In genomic region chr5:66012271-66012670, GRCh38 we compare ENCODE assay signal across 18 cellular contexts.
A peak's percentile ranks its signal among the peaks of the same experiment; 100 is the strongest.
DNase-seq lines count a peak whose midpoint lies in the region; ATAC-seq and TF ChIP-seq lines count a peak whose summit lies in the region.
"Had no signal": no experiment of that assay in that cellular context is flagged by ENCODE, and none has a peak within 500 bp of the region (broad histone marks: within the 10 kb centered on the region; RNA-seq: fewer than 3 reads in every experiment).

No MANE protein-coding gene starts in this region.

- H3K9me2 ChIP-seq in MM.1S (replicated peaks; ENCODE audit: insufficient read depth, low read length) = no peaks in the 10 kb centered on the region

- no peaks in the 10 kb centered on the region for H3K9me3 ChIP-seq in MM.1S (replicated peaks; ENCODE audit: insufficient read depth, low read length)
- H3K9me3 ChIP-seq: A549, vagina had no signal

- CTCF ChIA-PET in activated naive CD4-positive, alpha-beta T cell treated with anti-CD3 and anti-CD28 coated beads, Interleukin-2, amount 10 ng/mL, durations not matched to agents 7 days and 5 days (lab: Charles Lee) = no interaction called here

- intact Hi-C loops in activated CD4-positive, alpha-beta T cell treated with anti-CD3 and anti-CD28 coated beads, Interleukin-2, amount 10 ng/mL, durations not matched to agents 24 days and 14 days (cut with micrococcal nuclease) = no loop called here

- H3K4me3 ChIP-seq in MM.1S (ENCODE audit: low read length) = no peak overlapping the region
- H3K4me3 ChIP-seq: A549, vagina had no signal

- H3K27ac ChIP-seq in MM.1S (ENCODE audit: low read length) = peak overlapping the region; percentile 34; the same call in 1 of the 2 replicates
- H3K27ac ChIP-seq: A549, HL-60, vagina had no signal

- peaks cover 34% of the 10 kb centered on the region for H3K4me1 Mint-ChIP-seq in activated naive CD4-positive, alpha-beta T cell treated with anti-CD3 and anti-CD28 coated beads, Interleukin-2, amount 10 ng/mL, durations not matched to agents 7 days and 5 days
- H3K4me1 Mint-ChIP-seq in stimulated activated memory B cell treated with anti-CD40 and anti-IgM and Interleukin-4, amounts not matched to agents 10 μg/mL and 1 μg/mL and 100 μg/mL, for 72 hours = peaks cover 41% of the 10 kb centered on the region
- H3K4me1 Mint-ChIP-seq in activated CD4-positive, alpha-beta T cell treated with anti-CD3 and anti-CD28 coated beads, Interleukin-2, amount 10 ng/mL, durations not matched to agents 24 days and 14 days = peaks cover 23% of the 10 kb centered on the region

- no peaks in the 10 kb centered on the region for H3K27me3 ChIP-seq in MM.1S (replicated peaks; ENCODE audit: insufficient read depth, low read length)
- H3K27me3 ChIP-seq: vagina had no signal

- no peaks in the 10 kb centered on the region for H3K9me3 Mint-ChIP-seq in activated naive CD4-positive, alpha-beta T cell treated with anti-CD3 and anti-CD28 coated beads, Interleukin-2, amount 10 ng/mL, durations not matched to agents 7 days and 5 days
- no peaks in the 10 kb centered on the region for H3K9me3 Mint-ChIP-seq in stimulated activated memory B cell treated with anti-CD40 and anti-IgM and Interleukin-4, amounts not matched to agents 10 μg/mL and 1 μg/mL and 100 μg/mL, for 72 hours
- H3K9me3 Mint-ChIP-seq in activated CD4-positive, alpha-beta T cell treated with anti-CD3 and anti-CD28 coated beads, Interleukin-2, amount 10 ng/mL, durations not matched to agents 24 days and 14 days = no peaks in the 10 kb centered on the region

- peaks cover 39% of the 10 kb centered on the region for H3K4me1 ChIP-seq in MM.1S (ENCODE audit: low read length)

- peaks cover 26% of the 10 kb centered on the region for H3K36me3 Mint-ChIP-seq in activated naive CD4-positive, alpha-beta T cell treated with anti-CD3 and anti-CD28 coated beads, Interleukin-2, amount 10 ng/mL, durations not matched to agents 7 days and 5 days
- H3K36me3 Mint-ChIP-seq in stimulated activated memory B cell treated with anti-CD40 and anti-IgM and Interleukin-4, amounts not matched to agents 10 μg/mL and 1 μg/mL and 100 μg/mL, for 72 hours = peaks cover 23% of the 10 kb centered on the region
- peaks cover 9% of the 10 kb centered on the region for H3K36me3 Mint-ChIP-seq in activated CD4-positive, alpha-beta T cell treated with anti-CD3 and anti-CD28 coated beads, Interleukin-2, amount 10 ng/mL, durations not matched to agents 24 days and 14 days (ENCODE audit: low read depth)

- DNase-seq in activated naive CD4-positive, alpha-beta T cell treated with anti-CD3 and anti-CD28 coated beads, Interleukin-2, amount 10 ng/mL, durations not matched to agents 7 days and 5 days = no peak
- DNase-seq in activated naive CD4-positive, alpha-beta T cell treated with anti-CD3 and anti-CD28 coated beads, Interleukin-2, amount 50 U/mL, for 16 hours = no peak
- DNase-seq in MM.1S (peak; percentile 41), NCI-H1436 treated with DMSO at 0.1 percent for 48 hours (lab: John Stamatoyannopoulos, UW) (no peak), mucosa of gallbladder (ENCODE audit: low spot score) (no peak)
- no peak for DNase-seq in activated CD4-positive, alpha-beta T cell treated with anti-CD3 and anti-CD28 coated beads, Interleukin-2, amount 10 ng/mL, durations not matched to agents 24 days and 14 days
- DNase-seq: activated T-cell treated with anti-CD3 and anti-CD28 coated beads, Interleukin-2, amount 50 U/mL, for 48 hours; islet precursor cell; Kasumi-1; NCI-H748 treated with DMSO at 0.1 percent for 48 hours; posterior cingulate gyrus; stimulated activated naive CD8-positive, alpha-beta T cell treated with anti-CD3 and anti-CD28 coated beads, Interleukin-15, amount 100 ng/mL, for 72 hours had no signal

- no peak for TF ChIP-seq CTCF in MM.1S (IDR thresholded peaks at IDR 0.05; ENCODE audit: low read length)

- peaks cover 12% of the 10 kb centered on the region for H3F3A ChIP-seq in MM.1S (ENCODE audit: insufficient read depth, low read length)

- H3K4me3 Mint-ChIP-seq in activated naive CD4-positive, alpha-beta T cell treated with anti-CD3 and anti-CD28 coated beads, Interleukin-2, amount 10 ng/mL, durations not matched to agents 7 days and 5 days = no peak overlapping the region
- H3K4me3 Mint-ChIP-seq in stimulated activated memory B cell treated with anti-CD40 and anti-IgM and Interleukin-4, amounts not matched to agents 10 μg/mL and 1 μg/mL and 100 μg/mL, for 72 hours = no peak overlapping the region
- no peak overlapping the region for H3K4me3 Mint-ChIP-seq in activated CD4-positive, alpha-beta T cell treated with anti-CD3 and anti-CD28 coated beads, Interleukin-2, amount 10 ng/mL, durations not matched to agents 24 days and 14 days
- H3K4me3 Mint-ChIP-seq: stimulated activated naive CD8-positive, alpha-beta T cell treated with anti-CD3 and anti-CD28 coated beads, Interleukin-15, amount 100 ng/mL, for 72 hours had no signal

- H3K36me3 ChIP-seq in MM.1S (replicated peaks; ENCODE audit: insufficient read depth, low read length) = no peaks in the 10 kb centered on the region; the same call in 1 of the 2 replicates
- H3K36me3 ChIP-seq: vagina had no signal

- peak; percentile 68 for ATAC-seq in GM21723 (IDR thresholded peaks at IDR 0.05; ENCODE audit: unreplicated experiment)
- no peak for ATAC-seq in stimulated activated memory B cell treated with anti-CD40 and anti-IgM and Interleukin-4, amounts not matched to agents 10 μg/mL and 1 μg/mL and 100 μg/mL, for 72 hours
- ATAC-seq: A549; activated CD4-positive, CD25-positive, alpha-beta regulatory T cell treated with anti-CD3 and anti-CD28 coated beads, Interleukin-2, amount 50 U/mL, for 24 hours; stimulated activated naive CD8-positive, alpha-beta T cell treated with anti-CD3 and anti-CD28 coated beads, Interleukin-15, amount 100 ng/mL, for 72 hours had no signal

- no peak overlapping the region for H2AFZ ChIP-seq in MM.1S (ENCODE audit: low read length)

- H3K79me2 ChIP-seq in MM.1S (ENCODE audit: low read length) = peaks cover 14% of the 10 kb centered on the region

- H4K20me1 ChIP-seq in MM.1S (ENCODE audit: insufficient read depth, low read length) = no peaks in the 10 kb centered on the region

- H3K9ac ChIP-seq in MM.1S (ENCODE audit: low read length) = no peak overlapping the region

- H3K27me3 Mint-ChIP-seq in activated naive CD4-positive, alpha-beta T cell treated with anti-CD3 and anti-CD28 coated beads, Interleukin-2, amount 10 ng/mL, durations not matched to agents 7 days and 5 days = no peaks in the 10 kb centered on the region
- H3K27me3 Mint-ChIP-seq in stimulated activated memory B cell treated with anti-CD40 and anti-IgM and Interleukin-4, amounts not matched to agents 10 μg/mL and 1 μg/mL and 100 μg/mL, for 72 hours = no peaks in the 10 kb centered on the region
- H3K27me3 Mint-ChIP-seq in activated CD4-positive, alpha-beta T cell treated with anti-CD3 and anti-CD28 coated beads, Interleukin-2, amount 10 ng/mL, durations not matched to agents 24 days and 14 days = no peaks in the 10 kb centered on the region
- H3K27me3 Mint-ChIP-seq: stimulated activated naive CD8-positive, alpha-beta T cell treated with anti-CD3 and anti-CD28 coated beads, Interleukin-15, amount 100 ng/mL, for 72 hours had no signal

- peak overlapping the region; percentile 69 for H3K27ac Mint-ChIP-seq in activated naive CD4-positive, alpha-beta T cell treated with anti-CD3 and anti-CD28 coated beads, Interleukin-2, amount 10 ng/mL, durations not matched to agents 7 days and 5 days
- H3K27ac Mint-ChIP-seq in stimulated activated memory B cell treated with anti-CD40 and anti-IgM and Interleukin-4, amounts not matched to agents 10 μg/mL and 1 μg/mL and 100 μg/mL, for 72 hours = peak overlapping the region; percentile 79
- no peak overlapping the region for H3K27ac Mint-ChIP-seq in activated CD4-positive, alpha-beta T cell treated with anti-CD3 and anti-CD28 coated beads, Interleukin-2, amount 10 ng/mL, durations not matched to agents 24 days and 14 days

- H3K4me2 ChIP-seq in MM.1S (ENCODE audit: low read depth, low read length) = no peak overlapping the region
